Comparison of ENCODE assay signal across 31 cellular contexts in genomic region chr5:133361922-133362321, GRCh38.
"Had no signal": no experiment of that assay in that cellular context is flagged by ENCODE, and none has a peak within 500 bp of the region (broad histone marks: within the 10 kb centered on the region; RNA-seq: fewer than 3 reads in every experiment).

No MANE protein-coding gene starts in this region.

- H3K4me1 ChIP-seq: body of pancreas, esophagus muscularis mucosa, gastroesophageal sphincter had no signal

- H3K36me3 Mint-ChIP-seq: activated CD4-positive, alpha-beta memory T cell treated with anti-CD3 and anti-CD28 coated beads for 36 hours; activated CD8-positive, alpha-beta memory T cell treated with anti-CD3 and anti-CD28 coated beads, Interleukin-2, amount 10 ng/mL, durations not matched to agents 7 days and 5 days; activated naive CD4-positive, alpha-beta T cell treated with anti-CD3 and anti-CD28 coated beads, Interleukin-2, amount 50 U/mL, for 24 hours; activated naive CD8-positive, alpha-beta T cell treated with anti-CD3 and anti-CD28 coated beads for 36 hours had no signal

- H3K27me3 ChIP-seq: adrenal gland, body of pancreas had no signal

- H3K9me3 Mint-ChIP-seq: activated CD4-positive, alpha-beta memory T cell treated with anti-CD3 and anti-CD28 coated beads for 36 hours; activated CD4-positive, alpha-beta T cell treated with anti-CD3 and anti-CD28 coated beads, Interleukin-2, amount 10 ng/mL, durations not matched to agents 24 days and 14 days; activated naive CD4-positive, alpha-beta T cell treated with anti-CD3 and anti-CD28 coated beads for 36 hours; activated naive CD4-positive, alpha-beta T cell treated with anti-CD3 and anti-CD28 coated beads, Interleukin-2, amount 50 U/mL, for 24 hours; activated naive CD8-positive, alpha-beta T cell treated with anti-CD3 and anti-CD28 coated beads for 36 hours; activated naive CD8-positive, alpha-beta T cell treated with anti-CD3 and anti-CD28 coated beads, Interleukin-2, amount 50 U/mL, for 24 hours; activated T-helper 1 cell treated with anti-CD3 and anti-CD28 coated beads, Interleukin-12 subunit alpha, Interleukin-12 subunit beta, Interleukin-2, Interleukin-4 antibody, amounts not matched to agents 30 ng/mL and 10 ng/mL and 1 ng/mL, durations not matched to agents 14 hours and 24 hours and 36 hours; activated T-helper 2 cell treated with anti-CD3 and anti-CD28 coated beads, Interferon-gamma antibody, Interleukin-2, Interleukin-4, amounts not matched to agents 10 μg/mL and 5 μg/mL and 100 μg/mL, durations not matched to agents 14 hours and 24 hours and 36 hours; effector memory CD8-positive, alpha-beta T cell had no signal

- FAIRE-seq: colon had no signal

- H3K9me3 ChIP-seq: adrenal gland, body of pancreas, esophagus muscularis mucosa, gastroesophageal sphincter had no signal

- H3K27me3 Mint-ChIP-seq: activated CD4-positive, alpha-beta memory T cell treated with anti-CD3 and anti-CD28 coated beads for 36 hours; activated CD4-positive, alpha-beta T cell treated with anti-CD3 and anti-CD28 coated beads for 36 hours had no signal

- H3K36me3 ChIP-seq: adrenal gland, esophagus muscularis mucosa, gastroesophageal sphincter had no signal

- H3K4me3 Mint-ChIP-seq: activated CD4-positive, alpha-beta memory T cell treated with anti-CD3 and anti-CD28 coated beads for 36 hours; activated CD4-positive, alpha-beta T cell treated with anti-CD3 and anti-CD28 coated beads for 36 hours; activated CD4-positive, alpha-beta T cell treated with anti-CD3 and anti-CD28 coated beads, Interleukin-2, amount 10 ng/mL, durations not matched to agents 24 days and 14 days; activated CD8-positive, alpha-beta memory T cell treated with anti-CD3 and anti-CD28 coated beads, Interleukin-2, amount 10 ng/mL, durations not matched to agents 7 days and 5 days; activated CD8-positive, alpha-beta T cell treated with anti-CD3 and anti-CD28 coated beads, Interleukin-2, amount 10 ng/mL, durations not matched to agents 7 days and 5 days; activated naive CD4-positive, alpha-beta T cell treated with anti-CD3 and anti-CD28 coated beads for 36 hours; activated naive CD4-positive, alpha-beta T cell treated with anti-CD3 and anti-CD28 coated beads, Interleukin-2, amount 50 U/mL, for 24 hours; activated naive CD8-positive, alpha-beta T cell treated with anti-CD3 and anti-CD28 coated beads for 36 hours; activated naive CD8-positive, alpha-beta T cell treated with anti-CD3 and anti-CD28 coated beads, Interleukin-2, amount 50 U/mL, for 24 hours; activated T-helper 1 cell treated with anti-CD3 and anti-CD28 coated beads, Interleukin-12 subunit alpha, Interleukin-12 subunit beta, Interleukin-2, Interleukin-4 antibody, amounts not matched to agents 30 ng/mL and 10 ng/mL and 1 ng/mL, durations not matched to agents 14 hours and 24 hours and 36 hours; effector memory CD8-positive, alpha-beta T cell had no signal

- H3K27ac Mint-ChIP-seq: activated CD4-positive, alpha-beta memory T cell treated with anti-CD3 and anti-CD28 coated beads for 36 hours; activated CD4-positive, alpha-beta T cell treated with anti-CD3 and anti-CD28 coated beads for 36 hours; activated CD4-positive, alpha-beta T cell treated with anti-CD3 and anti-CD28 coated beads, Interleukin-2, amount 10 ng/mL, durations not matched to agents 24 days and 14 days; activated CD8-positive, alpha-beta memory T cell treated with anti-CD3 and anti-CD28 coated beads, Interleukin-2, amount 10 ng/mL, durations not matched to agents 7 days and 5 days; activated CD8-positive, alpha-beta T cell treated with anti-CD3 and anti-CD28 coated beads, Interleukin-2, amount 10 ng/mL, durations not matched to agents 7 days and 5 days; activated naive CD4-positive, alpha-beta T cell treated with anti-CD3 and anti-CD28 coated beads for 36 hours; activated naive CD4-positive, alpha-beta T cell treated with anti-CD3 and anti-CD28 coated beads, Interleukin-2, amount 50 U/mL, for 24 hours; activated naive CD8-positive, alpha-beta T cell treated with anti-CD3 and anti-CD28 coated beads for 36 hours; activated naive CD8-positive, alpha-beta T cell treated with anti-CD3 and anti-CD28 coated beads, Interleukin-2, amount 50 U/mL, for 24 hours; activated T-helper 1 cell treated with anti-CD3 and anti-CD28 coated beads, Interleukin-12 subunit alpha, Interleukin-12 subunit beta, Interleukin-2, Interleukin-4 antibody, amounts not matched to agents 30 ng/mL and 10 ng/mL and 1 ng/mL, durations not matched to agents 14 hours and 24 hours and 36 hours; activated T-helper 2 cell treated with anti-CD3 and anti-CD28 coated beads, Interferon-gamma antibody, Interleukin-2, Interleukin-4, amounts not matched to agents 10 μg/mL and 5 μg/mL and 100 μg/mL, durations not matched to agents 14 hours and 24 hours and 36 hours; effector memory CD8-positive, alpha-beta T cell had no signal

- H3K27ac ChIP-seq: adrenal gland, body of pancreas, esophagus muscularis mucosa, gastroesophageal sphincter had no signal

- H3K4me3 ChIP-seq: adrenal gland, body of pancreas, esophagus muscularis mucosa, gastroesophageal sphincter had no signal

- H3K4me1 Mint-ChIP-seq: activated CD4-positive, alpha-beta T cell treated with anti-CD3 and anti-CD28 coated beads for 36 hours; activated CD4-positive, alpha-beta T cell treated with anti-CD3 and anti-CD28 coated beads, Interleukin-2, amount 10 ng/mL, durations not matched to agents 24 days and 14 days; activated CD8-positive, alpha-beta memory T cell treated with anti-CD3 and anti-CD28 coated beads, Interleukin-2, amount 10 ng/mL, durations not matched to agents 7 days and 5 days; activated naive CD4-positive, alpha-beta T cell treated with anti-CD3 and anti-CD28 coated beads, Interleukin-2, amount 50 U/mL, for 24 hours; activated naive CD8-positive, alpha-beta T cell treated with anti-CD3 and anti-CD28 coated beads for 36 hours; activated naive CD8-positive, alpha-beta T cell treated with anti-CD3 and anti-CD28 coated beads, Interleukin-2, amount 50 U/mL, for 24 hours had no signal

- ATAC-seq: activated CD4-positive, alpha-beta T cell treated with anti-CD3 and anti-CD28 coated beads for 36 hours; activated CD8-positive, alpha-beta memory T cell treated with anti-CD3 and anti-CD28 coated beads, Interleukin-2, amount 10 ng/mL, durations not matched to agents 7 days and 5 days; activated CD8-positive, alpha-beta T cell treated with anti-CD3 and anti-CD28 coated beads, Interleukin-2, amount 10 ng/mL, durations not matched to agents 7 days and 5 days; activated naive CD8-positive, alpha-beta T cell treated with anti-CD3 and anti-CD28 coated beads, Interleukin-2, amount 50 U/mL, for 24 hours; body of pancreas; effector memory CD8-positive, alpha-beta T cell; gastroesophageal sphincter had no signal

- DNase-seq: activated CD4-positive, alpha-beta memory T cell treated with anti-CD3 and anti-CD28 coated beads for 36 hours; activated CD4-positive, alpha-beta T cell treated with anti-CD3 and anti-CD28 coated beads for 36 hours; activated CD4-positive, alpha-beta T cell treated with anti-CD3 and anti-CD28 coated beads, Interleukin-2, amount 10 ng/mL, durations not matched to agents 24 days and 14 days; activated CD4-positive, CD25-positive, alpha-beta regulatory T cell; activated CD4-positive, CD25-positive, alpha-beta regulatory T cell treated with anti-CD3 and anti-CD28 coated beads, Interleukin-2, amount 50 U/mL, for 72 hours; activated CD8-positive, alpha-beta memory T cell treated with anti-CD3 and anti-CD28 coated beads, Interleukin-2, amount 50 U/mL, for 4 hours; activated CD8-positive, alpha-beta T cell treated with anti-CD3 and anti-CD28 coated beads, Interleukin-2, amount 10 ng/mL, durations not matched to agents 7 days and 5 days; activated effector memory CD4-positive, alpha-beta T cell treated with anti-CD3 and anti-CD28 coated beads, Interleukin-2, amount 50 U/mL, for 16 hours; activated naive CD4-positive, alpha-beta T cell treated with anti-CD3 and anti-CD28 coated beads for 36 hours; activated naive CD8-positive, alpha-beta T cell treated with anti-CD3 and anti-CD28 coated beads for 36 hours; activated naive CD8-positive, alpha-beta T cell treated with anti-CD3 and anti-CD28 coated beads, Interleukin-2, amount 50 U/mL, for 24 hours; activated T-cell treated with anti-CD3 and anti-CD28 coated beads, Interleukin-2, amount 50 U/mL, for 1 hour; activated T-cell treated with anti-CD3 and anti-CD28 coated beads, Interleukin-2, amount 50 U/mL, for 48 hours; adrenal gland; amygdala; aorta; body of pancreas; caudate nucleus; cortex of kidney; dermis blood vessel endothelial cell; effector CD4-positive, alpha-beta T cell; effector memory CD8-positive, alpha-beta T cell; foreskin melanocyte; T-helper 2 cell had no signal
